ENCODE assay signal across 8 cellular contexts in genomic region chr9:121122450-121123032, GRCh38. TPM values are rescaled to one million over a fixed set of nuclear protein-coding genes. Genes with fewer than 3 reads are reported as not detected.
DNase-seq lines count a peak whose midpoint lies in the region; ATAC-seq, FAIRE-seq and TF ChIP-seq lines count a peak whose summit lies in the region.

No MANE protein-coding gene starts in this region.

- FAIRE-seq in bronchial epithelial cell (lab: Jason Lieb, UNC): no peak

- no peak for ATAC-seq in GM21515 (IDR thresholded peaks at IDR 0.05; ENCODE audit: unreplicated experiment)

- H3K4me1 ChIP-seq in BLaER1 treated with 17β-estradiol and CSF1 and Interleukin-3, amounts not matched to agents 10 nM and 100 nM: peaks cover 21 to 31% (median 23%) of the 10 kb centered on the region in 10 experiments

- peak overlapping the region; percentile 45 to 66 (median 55) for H3K4me3 ChIP-seq in BLaER1 treated with 17β-estradiol and CSF1 and Interleukin-3, amounts not matched to agents 10 nM and 100 nM
- H3K4me3 ChIP-seq in bronchial epithelial cell (ENCODE audit: low read depth, low read length): peak overlapping the region; percentile 47

- H3K9ac ChIP-seq in BLaER1 treated with 17β-estradiol and CSF1 and Interleukin-3, amounts not matched to agents 10 nM and 100 nM: peak overlapping the region; percentile 42 to 81 (median 73)

- H3K4me3 Mint-ChIP-seq in nephron: peak overlapping the region; percentile 84 to 86 (median 85)

- H3K27me3 Mint-ChIP-seq in nephron (ENCODE audit: low read depth): no peaks in the 10 kb centered on the region

- peaks cover 0 to 11% (median 9%) of the 10 kb centered on the region in 11 experiments; a peak in 19 of 22 replicates for H3K9me3 ChIP-seq in BLaER1 treated with 17β-estradiol and CSF1 and Interleukin-3, amounts not matched to agents 10 nM and 100 nM (replicated peaks in 1 of 11)

- H3K36me3 ChIP-seq in BLaER1 treated with 17β-estradiol and CSF1 and Interleukin-3, amounts not matched to agents 10 nM and 100 nM: peaks cover 30 to 68% (median 55%) of the 10 kb centered on the region in 11 experiments
- no peaks in the 10 kb centered on the region for H3K36me3 ChIP-seq in bronchial epithelial cell (ENCODE audit: control insufficient read depth, insufficient read depth, low read length)

- peak; percentile 27 for DNase-seq in LHCN-M2 (ENCODE audit: low read depth)
- peak; percentile 18 for DNase-seq in bronchial epithelial cell (ENCODE audit: low read depth)
- no peak for DNase-seq in iPS-NIHi11 (ENCODE audit: low spot score)
- DNase-seq in NCI-H2171 treated with DMSO at 0.1 percent for 48 hours (lab: John Stamatoyannopoulos, UW): no peak
- no peak for DNase-seq in HK-2 (ENCODE audit: unreplicated experiment)

- peak overlapping the region; percentile 68 to 91 (median 85) for H3K4me2 ChIP-seq in BLaER1 treated with 17β-estradiol and CSF1 and Interleukin-3, amounts not matched to agents 10 nM and 100 nM

- peak overlapping the region; percentile 32 to 90 (median 86); a peak in 21 of 22 replicates for H3K27ac ChIP-seq in BLaER1 treated with 17β-estradiol and CSF1 and Interleukin-3, amounts not matched to agents 10 nM and 100 nM

- peaks cover 24% of the 10 kb centered on the region for H3K36me3 Mint-ChIP-seq in nephron (ENCODE audit: low read depth)

- H4K20me1 ChIP-seq in BLaER1 treated with 17β-estradiol and CSF1 and Interleukin-3, amounts not matched to agents 10 nM and 100 nM: no peaks in the 10 kb centered on the region

- peaks cover 15% of the 10 kb centered on the region for H3K4me1 Mint-ChIP-seq in nephron

- TF ChIP-seq CTCF in bronchial epithelial cell (IDR thresholded peaks at IDR 0.05; ENCODE audit: insufficient read depth, low read length, severe bottlenecking): no peak
- TF ChIP-seq CTCF in nephron (IDR thresholded peaks at IDR 0.05; ENCODE audit: unreplicated experiment in 3 of 3): no peak

- H3K27ac Mint-ChIP-seq in nephron: peak overlapping the region; percentile 88 to 94 (median 93)

- no peaks in the 10 kb centered on the region for H3K27me3 ChIP-seq in BLaER1 treated with 17β-estradiol and CSF1 and Interleukin-3, amounts not matched to agents 10 nM and 100 nM
- no peaks in the 10 kb centered on the region for H3K27me3 ChIP-seq in bronchial epithelial cell (ENCODE audit: control insufficient read depth, insufficient read depth, low read length)

- no peaks in the 10 kb centered on the region for H3K9me3 Mint-ChIP-seq in nephron

RNA-seq across cellular contexts. Expression of gene CNTRL, which starts 47.8 kb away (rescaled TPM):
- total RNA-seq in LHCN-M2 (2014; rRNA removed): 12.8 and 13.5 TPM in 2 replicates
- 1.8 TPM for polyA plus RNA-seq in LHCN-M2 (2012)
- total RNA-seq in bronchial epithelial cell: 5.0 and 7.0 TPM in 2 replicates

Comparison
In these comparisons a context has a peak if more than half of its experiments do, and no peak if none do; other contexts are left out.
1. DNase-seq: peak in LHCN-M2 (single experiment) and bronchial epithelial cell (single experiment); none in iPS-NIHi11 (single experiment), NCI-H2171 treated with DMSO at 0.1 percent for 48 hours (single experiment) and HK-2 (single experiment).